13 cellular contexts compared by ENCODE assay signal in genomic region chr7:132161231-132161915, GRCh38.
DNase-seq lines count a peak whose midpoint lies in the region; ATAC-seq and TF ChIP-seq lines count a peak whose summit lies in the region.
"Had no signal": no experiment of that assay in that cellular context is flagged by ENCODE, and none has a peak within 500 bp of the region (broad histone marks: within the 10 kb centered on the region; RNA-seq: fewer than 3 reads in every experiment).

No MANE protein-coding gene starts in this region.

- no peaks in the 10 kb centered on the region for H3K4me1 Mint-ChIP-seq in Calu3 (ENCODE audit: low read depth, unreplicated experiment)
- H3K4me1 Mint-ChIP-seq in nephron, result peaks cover 37% of the 10 kb centered on the region

- H3K36me3 Mint-ChIP-seq in Calu3 (ENCODE audit: insufficient read depth, unreplicated experiment) (no peaks in the 10 kb centered on the region), nephron (ENCODE audit: low read depth) (peaks cover 22% of the 10 kb centered on the region)

- POLR2A ChIA-PET in GM10248 (lab: Yijun Ruan, JAX), result no interaction called here

- TF ChIP-seq CTCF in Calu3 (IDR thresholded peaks at IDR 0.05; ENCODE audit: unreplicated experiment) (no peak), nephron (IDR thresholded peaks at IDR 0.05; ENCODE audit: unreplicated experiment in 3 of 3) (no peak), GM10248 (IDR thresholded peaks at IDR 0.05; ENCODE audit: control extremely low read depth, extremely low read depth, low read depth, missing control alignments) (no peak)

- H3K27ac Mint-ChIP-seq in Calu3 (ENCODE audit: unreplicated experiment) (no peak overlapping the region), nephron (peak overlapping the region; percentile 59 to 75 (median 66))

- no peak for ATAC-seq in HG02610 (IDR thresholded peaks at IDR 0.05; ENCODE audit: unreplicated experiment)

- CTCF ChIA-PET in Calu3 (lab: Charles Lee), result interaction anchor here (1.0 kb wide), 1 partner anchor 14 kb away, joined by 3 read pairs; no protein-coding TSS in a partner anchor
- CTCF ChIA-PET in GM10248 (lab: Yijun Ruan, JAX), result no interaction called here

- DNase-seq in Calu3 (peak; percentile 4), NCI-H2029 treated with DMSO at 0.1 percent for 48 hours (lab: John Stamatoyannopoulos, UW) (peak; percentile 9), fibroblast of the conjunctiva (ENCODE audit: low read depth) (peak; percentile 13), GM10248 (ENCODE audit: extremely low spot score) (no peak), NCI-H2081 treated with DMSO at 0.1 percent for 48 hours (lab: John Stamatoyannopoulos, UW) (no peak), NCI-H187 treated with DMSO at 0.1 percent for 48 hours (lab: John Stamatoyannopoulos, UW) (no peak)
- DNase-seq: activated CD4-positive, alpha-beta T cell treated with anti-CD3 and anti-CD28 coated beads for 4 hours; activated T-cell treated with anti-CD3 and anti-CD28 coated beads, Interleukin-2, amount 50 U/mL, for 48 hours; amniotic stem cell; NCI-H1105 treated with DMSO at 0.1 percent for 48 hours; NCI-H510A had no signal

- intact Hi-C loops in Calu3 (cut with micrococcal nuclease; ENCODE audit: unreplicated experiment), result no loop called here

- peaks cover 98% of the 10 kb centered on the region for H3K27me3 Mint-ChIP-seq in Calu3 (ENCODE audit: unreplicated experiment)
- H3K27me3 Mint-ChIP-seq in nephron (ENCODE audit: low read depth), result peaks cover 36% of the 10 kb centered on the region

- H3K4me3 Mint-ChIP-seq in Calu3 (ENCODE audit: low read depth, unreplicated experiment) (no peak overlapping the region), nephron (no peak overlapping the region)

- BruUV-seq in Calu3 (replicated peaks; lab: Mats Ljungman, UMichigan), result no TSS peak

- peaks cover 1% of the 10 kb centered on the region for H3K9me3 Mint-ChIP-seq in Calu3 (ENCODE audit: low read depth, unreplicated experiment)
- no peaks in the 10 kb centered on the region for H3K9me3 Mint-ChIP-seq in nephron

Comparison
In these comparisons a context has a peak if more than half of its experiments do, and no peak if none do; other contexts are left out.
1. DNase-seq: peak in Calu3 (single experiment), NCI-H2029 treated with DMSO at 0.1 percent for 48 hours (single experiment) and fibroblast of the conjunctiva (single experiment); none in GM10248 (single experiment), NCI-H2081 treated with DMSO at 0.1 percent for 48 hours (single experiment) and NCI-H187 treated with DMSO at 0.1 percent for 48 hours (single experiment).